23 cellular contexts compared by ENCODE assay signal in genomic region chr2:231204581-231204980, GRCh38. TPM values are rescaled to one million over a fixed set of nuclear protein-coding genes. Genes with fewer than 3 reads are reported as not detected.
DNase-seq lines count a peak whose midpoint lies in the region; ATAC-seq and TF ChIP-seq lines count a peak whose summit lies in the region.
"Had no signal": no experiment of that assay in that cellular context is flagged by ENCODE, and none has a peak within 500 bp of the region (broad histone marks: within the 10 kb centered on the region; RNA-seq: fewer than 3 reads in every experiment).

No MANE protein-coding gene starts in this region.

- peak; percentile 6 for DNase-seq in activated CD8-positive, alpha-beta memory T cell treated with anti-CD3 and anti-CD28 coated beads, Interleukin-2, amount 50 U/mL, for 48 hours
- no peak for DNase-seq in activated CD8-positive, alpha-beta memory T cell treated with anti-CD3 and anti-CD28 coated beads, Interleukin-2, amount 50 U/mL, for 4 hours
- DNase-seq in esophagus muscularis mucosa (ENCODE audit: extremely low spot score): no peak
- no peak for DNase-seq in neural crest cell (ENCODE audit: low read depth, low spot score)
- peak; percentile 46 to 55 for DNase-seq in suprapubic skin (ENCODE audit: low spot score in 2 of 2)
- DNase-seq in CD4-positive, alpha-beta T cell: no peak
- no peak for DNase-seq in stimulated activated CD8-positive, alpha-beta memory T cell treated with anti-CD3 and anti-CD28 coated beads, Interleukin-4, amount 100 ng/mL, for 48 hours
- DNase-seq: 8988T, AML-193, C1 segment of cervical spinal cord, EL, GF-D8, HCEC 1CT, NCI-H1105, NCI-H146, NCI-H2029, NCI-H2171, NCI-H345, NCI-H524 treated with DMSO at 0.1 percent for 48 hours, NCI-H82, Peyer's patch had no signal

- H3K4me3 Mint-ChIP-seq in neural crest cell: peak overlapping the region; percentile 3
- H3K4me3 Mint-ChIP-seq in CD4-positive, alpha-beta T cell: no peak overlapping the region
- H3K4me3 Mint-ChIP-seq: IgD-negative memory B cell had no signal

- no peaks in the 10 kb centered on the region for H3K9me3 Mint-ChIP-seq in neural crest cell
- H3K9me3 Mint-ChIP-seq in CD4-positive, alpha-beta T cell: no peaks in the 10 kb centered on the region
- H3K9me3 Mint-ChIP-seq: IgD-negative memory B cell had no signal

- H3K4me3 ChIP-seq in esophagus muscularis mucosa: peak overlapping the region in 1 of 4 donors; percentile 10
- no peak overlapping the region for H3K4me3 ChIP-seq in suprapubic skin
- H3K4me3 ChIP-seq: Peyer's patch had no signal

- TF ChIP-seq CTCF in esophagus muscularis mucosa (IDR thresholded peaks at IDR 0.05) (no peak), neural crest cell (conservative IDR thresholded peaks at IDR 0.05) (no peak), suprapubic skin (IDR thresholded peaks at IDR 0.05) (no peak)
- no peak for TF ChIP-seq CTCF in CD4-positive, alpha-beta T cell (IDR thresholded peaks at IDR 0.05)

- H3K9me3 ChIP-seq in esophagus muscularis mucosa (no peaks in the 10 kb centered on the region), suprapubic skin (no peaks in the 10 kb centered on the region)
- no peaks in the 10 kb centered on the region for H3K9me3 ChIP-seq in CD4-positive, alpha-beta T cell (ENCODE audit: control insufficient read depth, low read length)
- H3K9me3 ChIP-seq: Peyer's patch had no signal

- ATAC-seq in CD4-positive, alpha-beta T cell (ENCODE audit: poor library complexity): no peak
- no peak for ATAC-seq in HG03442 (IDR thresholded peaks at IDR 0.05; ENCODE audit: unreplicated experiment)

- TF ChIP-seq EP300 in esophagus muscularis mucosa (IDR thresholded peaks at IDR 0.05): no peak
- TF ChIP-seq EP300 in suprapubic skin (IDR thresholded peaks at IDR 0.05): no peak

- H3K27ac ChIP-seq in esophagus muscularis mucosa (replicated peaks in 1 of 4) (peak overlapping the region; percentile 63 to 92 (median 88)), suprapubic skin (no peak overlapping the region)
- no peak overlapping the region for H3K27ac ChIP-seq in CD4-positive, alpha-beta T cell (ENCODE audit: low read depth, low read length)
- H3K27ac ChIP-seq: Peyer's patch had no signal

- CTCF ChIA-PET in CD4-positive, alpha-beta T cell (lab: Charles Lee): no interaction called here

- no peaks in the 10 kb centered on the region for H3K27me3 ChIP-seq in esophagus muscularis mucosa
- H3K27me3 ChIP-seq in suprapubic skin: no peaks in the 10 kb centered on the region
- no peaks in the 10 kb centered on the region for H3K27me3 ChIP-seq in CD4-positive, alpha-beta T cell (ENCODE audit: control insufficient read depth, insufficient read depth, low read length)
- H3K27me3 ChIP-seq: Peyer's patch had no signal

- intact Hi-C loops in esophagus muscularis mucosa (cut with DNase I): no loop called here
- intact Hi-C loops in CD4-positive, alpha-beta T cell (cut with DNase I, micrococcal nuclease): no loop called here

- 89% methylated on average over 5 of the region's 5 CpGs for WGBS in esophagus muscularis mucosa
- 88% methylated on average over 5 of the region's 5 CpGs for WGBS in suprapubic skin

- no peak overlapping the region for H3K27ac Mint-ChIP-seq in neural crest cell (ENCODE audit: unreplicated experiment)
- H3K27ac Mint-ChIP-seq in CD4-positive, alpha-beta T cell: no peak overlapping the region

- no peak for TF ChIP-seq POLR2A in esophagus muscularis mucosa (IDR thresholded peaks at IDR 0.05; ENCODE audit: low read depth)
- TF ChIP-seq POLR2A in suprapubic skin (IDR thresholded peaks at IDR 0.05): no peak

- H3K4me1 ChIP-seq in esophagus muscularis mucosa (peaks cover 0 to 83% (median 74%) of the 10 kb centered on the region in 4 donors), suprapubic skin (peaks cover 12% of the 10 kb centered on the region)
- H3K4me1 ChIP-seq: Peyer's patch had no signal

- POLR2A ChIA-PET in CD4-positive, alpha-beta T cell (lab: Charles Lee): no interaction called here

- H3K27me3 Mint-ChIP-seq in neural crest cell (ENCODE audit: low read depth): no peaks in the 10 kb centered on the region
- no peaks in the 10 kb centered on the region for H3K27me3 Mint-ChIP-seq in CD4-positive, alpha-beta T cell
- H3K27me3 Mint-ChIP-seq: IgD-negative memory B cell had no signal

- H3K4me1 Mint-ChIP-seq in neural crest cell: peaks cover 22% of the 10 kb centered on the region
- H3K4me1 Mint-ChIP-seq in CD4-positive, alpha-beta T cell (ENCODE audit: low read depth): no peaks in the 10 kb centered on the region

- H3K36me3 Mint-ChIP-seq in neural crest cell (ENCODE audit: low read depth): peaks cover 15% of the 10 kb centered on the region
- no peaks in the 10 kb centered on the region for H3K36me3 Mint-ChIP-seq in CD4-positive, alpha-beta T cell (ENCODE audit: low read depth)
- H3K36me3 Mint-ChIP-seq: IgD-negative memory B cell had no signal

- H3K36me3 ChIP-seq in esophagus muscularis mucosa: peaks cover 0 to 41% (median 11%) of the 10 kb centered on the region in 4 donors
- no peaks in the 10 kb centered on the region for H3K36me3 ChIP-seq in suprapubic skin

RNA-seq across cellular contexts. Expression of gene ARMC9, which starts 6.2 kb away (rescaled TPM):
- total RNA-seq in esophagus muscularis mucosa (100 to 1,000 TPM; 119 to 262 (median 152) TPM), neural crest cell (35.0 and 35.2 TPM in 2 replicates), suprapubic skin (10 to 100 TPM in 2 of 4 donors, 1 to 10 TPM in 2; 6.5 to 11.5 (median 9.3) TPM)
- total RNA-seq in CD4-positive, alpha-beta T cell: under 1 TPM; 0.16 to 0.42 TPM

Comparison
In these comparisons a context has a peak if more than half of its experiments do, and no peak if none do; other contexts are left out.
1. DNase-seq: peak in activated CD8-positive, alpha-beta memory T cell treated with anti-CD3 and anti-CD28 coated beads, Interleukin-2, amount 50 U/mL, for 48 hours (single experiment) and suprapubic skin (2 of 2); none in activated CD8-positive, alpha-beta memory T cell treated with anti-CD3 and anti-CD28 coated beads, Interleukin-2, amount 50 U/mL, for 4 hours (single experiment), esophagus muscularis mucosa (single experiment), neural crest cell (single experiment), CD4-positive, alpha-beta T cell (0 of 10) and stimulated activated CD8-positive, alpha-beta memory T cell treated with anti-CD3 and anti-CD28 coated beads, Interleukin-4, amount 100 ng/mL, for 48 hours (single experiment).
2. H3K27ac ChIP-seq: peak in esophagus muscularis mucosa (4 of 4); none in suprapubic skin (single experiment) and CD4-positive, alpha-beta T cell (single experiment).
3. RNA of gene ARMC9, which starts 6.2 kb away (total RNA-seq): 119 to 262 TPM in esophagus muscularis mucosa, 35.0 to 35.2 TPM in neural crest cell and 6.5 to 11.5 TPM in suprapubic skin; 0.16 to 0.42 TPM in CD4-positive, alpha-beta T cell; every median in the first group is over 4 times any median in the second.